Comparison of ENCODE assay signal across 2 cellular contexts in genomic region chr11:116773203-116774112, GRCh38.
A peak's percentile ranks its signal among the peaks of the same experiment; 100 is the strongest.
TF ChIP-seq lines count a peak whose summit lies in the region.

No MANE protein-coding gene starts in this region.

TF ChIP-seq in IMR-90, 13 proteins besides CTCF, POLR2A, EP300 and RAD21:
- no peak for TF ChIP-seq FOS (IDR thresholded peaks at IDR 0.05; ENCODE audit: low read depth, low read length)
- TF ChIP-seq MAZ (IDR thresholded peaks at IDR 0.05; ENCODE audit: borderline replicate concordance, low read depth, low read length), result no peak
- peak; percentile 72 for TF ChIP-seq CEBPB (IDR thresholded peaks at IDR 0.05; ENCODE audit: low read depth, low read length)
- no peak for TF ChIP-seq MAFK (IDR thresholded peaks at IDR 0.05; ENCODE audit: low read depth, low read length)
- TF ChIP-seq BHLHE40 (IDR thresholded peaks at IDR 0.05; ENCODE audit: low read depth, low read length), result no peak
- no peak for TF ChIP-seq ELK1 (IDR thresholded peaks at IDR 0.05; ENCODE audit: borderline replicate concordance, low read depth, low read length)
- TF ChIP-seq SMC3 (IDR thresholded peaks at IDR 0.05; ENCODE audit: low read depth, low read length), result no peak

TF ChIP-seq in WTC11, 78 proteins besides CTCF, POLR2A, EP300 and RAD21:
- no peak for TF ChIP-seq ZNF416 (CRISPR knock-in tag; IDR thresholded peaks at IDR 0.05)
- no peak for TF ChIP-seq MXD4 (CRISPR knock-in tag; IDR thresholded peaks at IDR 0.05; ENCODE audit: borderline replicate concordance)
- TF ChIP-seq ZNF317 (CRISPR knock-in tag; IDR thresholded peaks at IDR 0.05; ENCODE audit: borderline replicate concordance, low read depth), result no peak
- TF ChIP-seq, protein P1, sequence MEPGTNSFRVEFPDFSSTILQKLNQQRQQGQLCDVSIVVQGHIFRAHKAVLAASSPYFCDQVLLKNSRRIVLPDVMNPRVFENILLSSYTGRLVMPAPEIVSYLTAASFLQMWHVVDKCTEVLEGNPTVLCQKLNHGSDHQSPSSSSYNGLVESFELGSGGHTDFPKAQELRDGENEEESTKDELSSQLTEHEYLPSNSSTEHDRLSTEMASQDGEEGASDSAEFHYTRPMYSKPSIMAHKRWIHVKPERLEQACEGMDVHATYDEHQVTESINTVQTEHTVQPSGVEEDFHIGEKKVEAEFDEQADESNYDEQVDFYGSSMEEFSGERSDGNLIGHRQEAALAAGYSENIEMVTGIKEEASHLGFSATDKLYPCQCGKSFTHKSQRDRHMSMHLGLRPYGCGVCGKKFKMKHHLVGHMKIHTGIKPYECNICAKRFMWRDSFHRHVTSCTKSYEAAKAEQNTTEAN (CRISPR knock-in tag; IDR thresholded peaks at IDR 0.05), result no peak
- no peak for TF ChIP-seq PRRX2 (CRISPR knock-in tag; IDR thresholded peaks at IDR 0.05)
- TF ChIP-seq, protein P2, sequence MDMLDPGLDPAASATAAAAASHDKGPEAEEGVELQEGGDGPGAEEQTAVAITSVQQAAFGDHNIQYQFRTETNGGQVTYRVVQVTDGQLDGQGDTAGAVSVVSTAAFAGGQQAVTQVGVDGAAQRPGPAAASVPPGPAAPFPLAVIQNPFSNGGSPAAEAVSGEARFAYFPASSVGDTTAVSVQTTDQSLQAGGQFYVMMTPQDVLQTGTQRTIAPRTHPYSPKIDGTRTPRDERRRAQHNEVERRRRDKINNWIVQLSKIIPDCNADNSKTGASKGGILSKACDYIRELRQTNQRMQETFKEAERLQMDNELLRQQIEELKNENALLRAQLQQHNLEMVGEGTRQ (CRISPR knock-in tag; IDR thresholded peaks at IDR 0.05), result no peak
- no peak for TF ChIP-seq ZNF263 (CRISPR knock-in tag; IDR thresholded peaks at IDR 0.05; ENCODE audit: low read depth)
- TF ChIP-seq E2F4 (CRISPR knock-in tag; IDR thresholded peaks at IDR 0.05; ENCODE audit: borderline replicate concordance, low read depth), result no peak
- TF ChIP-seq, protein P3, sequence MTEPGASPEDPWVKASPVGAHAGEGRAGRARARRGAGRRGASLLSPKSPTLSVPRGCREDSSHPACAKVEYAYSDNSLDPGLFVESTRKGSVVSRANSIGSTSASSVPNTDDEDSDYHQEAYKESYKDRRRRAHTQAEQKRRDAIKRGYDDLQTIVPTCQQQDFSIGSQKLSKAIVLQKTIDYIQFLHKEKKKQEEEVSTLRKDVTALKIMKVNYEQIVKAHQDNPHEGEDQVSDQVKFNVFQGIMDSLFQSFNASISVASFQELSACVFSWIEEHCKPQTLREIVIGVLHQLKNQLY (CRISPR knock-in tag; IDR thresholded peaks at IDR 0.05), result no peak
- TF ChIP-seq FOXP1 (CRISPR knock-in tag; IDR thresholded peaks at IDR 0.05; ENCODE audit: borderline replicate concordance), result no peak
- TF ChIP-seq CBFB (CRISPR knock-in tag; IDR thresholded peaks at IDR 0.05; ENCODE audit: low read depth), result no peak
- no peak for TF ChIP-seq GABPB1 (CRISPR knock-in tag; IDR thresholded peaks at IDR 0.05)
- TF ChIP-seq, protein P4, sequence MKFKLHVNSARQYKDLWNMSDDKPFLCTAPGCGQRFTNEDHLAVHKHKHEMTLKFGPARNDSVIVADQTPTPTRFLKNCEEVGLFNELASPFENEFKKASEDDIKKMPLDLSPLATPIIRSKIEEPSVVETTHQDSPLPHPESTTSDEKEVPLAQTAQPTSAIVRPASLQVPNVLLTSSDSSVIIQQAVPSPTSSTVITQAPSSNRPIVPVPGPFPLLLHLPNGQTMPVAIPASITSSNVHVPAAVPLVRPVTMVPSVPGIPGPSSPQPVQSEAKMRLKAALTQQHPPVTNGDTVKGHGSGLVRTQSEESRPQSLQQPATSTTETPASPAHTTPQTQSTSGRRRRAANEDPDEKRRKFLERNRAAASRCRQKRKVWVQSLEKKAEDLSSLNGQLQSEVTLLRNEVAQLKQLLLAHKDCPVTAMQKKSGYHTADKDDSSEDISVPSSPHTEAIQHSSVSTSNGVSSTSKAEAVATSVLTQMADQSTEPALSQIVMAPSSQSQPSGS (CRISPR knock-in tag; IDR thresholded peaks at IDR 0.05; ENCODE audit: borderline replicate concordance, low read depth), result no peak
